ENCODE assay signal across 9 cellular contexts in the genomic region with DNA sequence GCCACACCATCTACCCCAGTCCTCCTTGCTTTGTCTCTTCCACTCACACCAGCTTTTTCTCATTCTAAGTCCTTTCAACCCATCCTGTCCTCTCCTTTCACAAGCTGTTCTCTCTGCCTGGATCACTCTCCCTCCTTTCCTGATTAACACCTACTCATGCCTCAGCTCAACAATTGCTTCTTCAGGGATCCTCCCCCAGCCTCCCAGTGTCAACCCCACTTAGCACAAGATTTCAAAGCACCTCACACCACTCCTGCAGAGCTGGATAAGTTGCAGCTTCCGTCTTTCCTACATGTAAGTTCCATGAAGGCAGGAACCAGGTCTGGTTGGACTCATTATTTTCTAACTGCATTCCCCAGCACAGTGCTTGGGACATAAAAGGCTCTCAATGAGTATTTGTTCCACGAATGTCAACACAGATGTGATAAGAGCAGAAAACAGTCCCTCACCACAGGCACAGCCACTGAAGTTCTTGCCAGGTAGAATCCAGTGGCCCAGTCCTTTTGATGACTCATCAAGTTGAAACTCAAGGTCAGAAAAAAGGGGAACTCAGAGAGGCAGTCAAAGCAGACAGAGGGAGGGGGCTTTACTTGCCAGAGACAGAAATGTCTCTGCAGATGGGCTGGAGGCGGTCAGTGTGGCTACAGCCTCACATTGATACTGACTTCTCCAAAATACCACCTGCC.
DNase-seq lines count a peak whose midpoint lies in the region; ATAC-seq lines count a peak whose summit lies in the region.
"Had no signal": no experiment of that assay in that cellular context is flagged by ENCODE, and none has a peak within 500 bp of the region (broad histone marks: within the 10 kb centered on the region; RNA-seq: fewer than 3 reads in every experiment).

No MANE protein-coding gene starts in this region.

- H3K79me1 ChIP-seq in trophoblast cell (ENCODE audit: low read length) = no peaks in the 10 kb centered on the region

- no peak overlapping the region for H2BK120ac ChIP-seq in trophoblast cell (ENCODE audit: insufficient read depth, low read length, poor library complexity)

- no peak overlapping the region for H3K4ac ChIP-seq in trophoblast cell (ENCODE audit: low read depth, low read length)

- no peak overlapping the region for H3K27ac ChIP-seq in trophoblast cell (ENCODE audit: low read depth, low read length)
- H3K27ac ChIP-seq: 22Rv1 had no signal

- no peak overlapping the region for H3K4me3 ChIP-seq in trophoblast cell (ENCODE audit: low read depth, low read length)

- H2BK5ac ChIP-seq in trophoblast cell (ENCODE audit: low read depth, low read length, poor library complexity) = no peak overlapping the region

- no peak overlapping the region for H3K4me2 ChIP-seq in trophoblast cell (ENCODE audit: low read length)

- peaks cover 19% of the 10 kb centered on the region for H3K36me3 Mint-ChIP-seq in T-helper 1 cell treated with Interleukin-12 subunit alpha and Interleukin-12 subunit beta and Interleukin-4 antibody, amounts not matched to agents 30 μg/mL and 1 μg/mL, for 36 hours (ENCODE audit: low read depth)

- H3K27me3 ChIP-seq in trophoblast cell (ENCODE audit: insufficient read depth, low read length) = no peaks in the 10 kb centered on the region

- no peaks in the 10 kb centered on the region for H3K27me3 Mint-ChIP-seq in T-helper 1 cell treated with Interleukin-12 subunit alpha and Interleukin-12 subunit beta and Interleukin-4 antibody, amounts not matched to agents 30 μg/mL and 1 μg/mL, for 36 hours (ENCODE audit: low read depth)

- H3K9me3 Mint-ChIP-seq in T-helper 1 cell treated with Interleukin-12 subunit alpha and Interleukin-12 subunit beta and Interleukin-4 antibody, amounts not matched to agents 30 μg/mL and 1 μg/mL, for 36 hours = peaks cover 17% of the 10 kb centered on the region

- no peak overlapping the region for H2AK5ac ChIP-seq in trophoblast cell (ENCODE audit: low read length)

- H3K14ac ChIP-seq in trophoblast cell (ENCODE audit: low read length) = no peak overlapping the region

- no CpG with 5 or more reads among the region's 3 CpGs for WGBS in trophoblast cell (ENCODE audit: extremely low coverage, insufficient coverage, insufficient read length)

- no peak overlapping the region for H4K12ac ChIP-seq in trophoblast cell (ENCODE audit: low read depth, low read length)

- no peak for DNase-seq in T-helper 1 cell
- peak; percentile 98 for DNase-seq in NOMO-1 treated with DMSO at 0.1 percent for 48 hours (lab: John Stamatoyannopoulos, UW; ENCODE audit: unreplicated experiment)
- DNase-seq in trophoblast cell = no peak
- no peak for DNase-seq in NCI-H1048 (lab: John Stamatoyannopoulos, UW)
- no peak for DNase-seq in iPS-NIHi11 (ENCODE audit: low spot score)
- no peak for DNase-seq in ACHN

- peak overlapping the region; percentile 24 for H3K27ac Mint-ChIP-seq in T-helper 1 cell treated with Interleukin-12 subunit alpha and Interleukin-12 subunit beta and Interleukin-4 antibody, amounts not matched to agents 30 μg/mL and 1 μg/mL, for 36 hours

- ATAC-seq in HG02852 (IDR thresholded peaks at IDR 0.05; ENCODE audit: unreplicated experiment) = peak; percentile 89

- peaks cover 29% of the 10 kb centered on the region for H3K4me1 Mint-ChIP-seq in T-helper 1 cell treated with Interleukin-12 subunit alpha and Interleukin-12 subunit beta and Interleukin-4 antibody, amounts not matched to agents 30 μg/mL and 1 μg/mL, for 36 hours (ENCODE audit: low read depth)

- peak overlapping the region; percentile 42 for H3K23ac ChIP-seq in trophoblast cell (ENCODE audit: low read length)

- peaks cover 3 to 7% of the 10 kb centered on the region in 2 experiments for H3K4me1 ChIP-seq in trophoblast cell (ENCODE audit: control insufficient read depth in 1 of 2, insufficient read depth in 2 of 2, low read length in 2 of 2)

- no peak overlapping the region for H4K8ac ChIP-seq in trophoblast cell (ENCODE audit: low read depth, low read length)

- no peaks in the 10 kb centered on the region for H3K36me3 ChIP-seq in trophoblast cell (ENCODE audit: control insufficient read depth in 1 of 2, insufficient read depth in 2 of 2, low read length in 2 of 2)

- no peaks in the 10 kb centered on the region for H3K79me2 ChIP-seq in trophoblast cell (ENCODE audit: control insufficient read depth, insufficient read depth, low read length, poor library complexity)

- H3K9ac ChIP-seq in trophoblast cell (ENCODE audit: low read length) = no peak overlapping the region

- H2AFZ ChIP-seq in trophoblast cell (ENCODE audit: insufficient read depth, low read length, poor library complexity) = no peak overlapping the region

- H3K9me3 ChIP-seq in trophoblast cell (ENCODE audit: insufficient read depth, low read depth, low read length) = no peaks in the 10 kb centered on the region

- in situ Hi-C loops in ACHN (cut with HindIII; ENCODE audit: low pct_ligation_motif_present, low pct_unique_long_range_greater_than_20kb, low sequenced_read_pairs) = no loop called here

- peak overlapping the region; percentile 29 for H3K4me3 Mint-ChIP-seq in T-helper 1 cell treated with Interleukin-12 subunit alpha and Interleukin-12 subunit beta and Interleukin-4 antibody, amounts not matched to agents 30 μg/mL and 1 μg/mL, for 36 hours

- H4K91ac ChIP-seq in trophoblast cell (ENCODE audit: low read depth, low read length) = no peak overlapping the region

- no peak overlapping the region for H3K18ac ChIP-seq in trophoblast cell (ENCODE audit: low read length)

- no peak overlapping the region for H2BK12ac ChIP-seq in trophoblast cell (ENCODE audit: low read length)
